In the genomic region with DNA sequence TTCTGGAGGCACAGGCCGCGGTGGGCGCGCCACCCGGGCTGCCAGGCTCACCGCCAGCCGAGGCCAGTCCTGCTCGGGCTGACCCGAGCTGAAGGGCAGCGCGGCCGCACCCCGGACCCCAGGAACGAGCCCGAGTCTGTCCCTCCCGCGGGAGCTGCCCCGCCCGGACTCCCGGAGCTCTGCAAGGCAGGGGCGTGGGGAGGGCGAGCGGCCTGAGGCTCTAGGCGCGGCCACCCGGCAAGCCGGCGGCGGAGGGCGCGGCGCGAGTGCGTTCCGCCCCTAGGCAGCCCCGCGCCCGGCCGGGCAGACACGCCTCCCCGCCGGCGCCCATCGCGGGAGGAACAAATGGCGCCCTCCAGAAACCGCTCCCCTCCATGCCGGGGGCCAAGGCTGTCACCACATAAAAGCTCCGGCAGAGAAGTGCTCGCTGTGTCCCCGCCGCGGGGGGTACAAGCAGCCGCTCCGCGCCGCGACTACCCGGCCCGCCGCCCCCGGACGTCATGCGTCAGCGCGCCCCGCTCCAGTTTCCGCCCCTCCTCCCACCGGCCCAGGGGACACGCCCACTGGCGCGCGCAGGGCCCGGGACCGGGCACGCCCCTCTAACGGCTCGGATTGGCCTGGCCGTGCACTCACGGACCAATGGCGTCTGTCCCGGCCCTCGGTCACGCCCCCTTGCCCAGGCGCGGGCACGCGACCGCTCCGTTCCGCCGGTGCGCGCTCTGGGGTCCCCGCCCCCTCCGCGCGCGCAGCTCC, we compare ENCODE assay signal across 8 cellular contexts. TPM values are rescaled to one million over a fixed set of nuclear protein-coding genes. Genes with fewer than 3 reads are reported as not detected.
A peak's percentile ranks its signal among the peaks of the same experiment; 100 is the strongest.
DNase-seq lines count a peak whose midpoint lies in the region; ATAC-seq and TF ChIP-seq lines count a peak whose summit lies in the region.

No MANE protein-coding gene starts in this region.

- no peaks in the 10 kb centered on the region for H3K9me3 Mint-ChIP-seq in activated T-cell treated with anti-CD3 and anti-CD28 coated beads, Interleukin-2, amount 50 U/mL, for 24 hours

- peak; percentile 98 for TF ChIP-seq POLR2A in erythroblast (IDR thresholded peaks at IDR 0.05; ENCODE audit: low read length)

- peak overlapping the region; percentile 94 for H3K27ac ChIP-seq in OCI-LY7 (ENCODE audit: low read depth, low read length, poor library complexity, severe bottlenecking)

- H3K36me3 Mint-ChIP-seq in activated T-cell treated with anti-CD3 and anti-CD28 coated beads, Interleukin-2, amount 50 U/mL, for 24 hours (ENCODE audit: low read depth): peaks cover 30% of the 10 kb centered on the region

- H3K79me2 ChIP-seq in OCI-LY7 (ENCODE audit: insufficient read depth, low read depth, low read length): peaks cover 44% of the 10 kb centered on the region

- peaks cover 45% of the 10 kb centered on the region for H3K4me1 ChIP-seq in OCI-LY7 (ENCODE audit: insufficient read depth, low read length, poor library complexity, severe bottlenecking)

- H3K27ac Mint-ChIP-seq in activated T-cell treated with anti-CD3 and anti-CD28 coated beads, Interleukin-2, amount 50 U/mL, for 24 hours: peak overlapping the region; percentile 85

- CTCF ChIA-PET in OCI-LY7 (lab: Charles Lee; ENCODE audit: unreplicated experiment): interaction anchor here (1.0 kb wide), 1 partner anchor 18 kb away, joined by 3 read pairs; no protein-coding TSS in a partner anchor

- H3K4me2 ChIP-seq in OCI-LY7 (ENCODE audit: low read length): peak overlapping the region; percentile 92

- POLR2A ChIA-PET in OCI-LY7 (lab: Charles Lee): interaction anchor here (0.6 to 2.9 kb wide), 12 partner anchors 14 to 336 kb away, joined by 3 to 15 read pairs (median 4); no protein-coding TSS in a partner anchor

- peak overlapping the region; percentile 81 for H3K4me3 ChIP-seq in OCI-LY7 (ENCODE audit: low read depth, low read length, poor library complexity, severe bottlenecking)

- peak; percentile 85 for DNase-seq in DMS153 (lab: John Stamatoyannopoulos, UW)
- DNase-seq in HuH-7.5 (ENCODE audit: low spot score): peak; percentile 95
- DNase-seq in OCI-LY7 (ENCODE audit: low spot score): peak; percentile 99
- DNase-seq in activated T-cell treated with anti-CD3 and anti-CD28 coated beads, Interleukin-2, amount 50 U/mL, for 24 hours: peak; percentile 100
- DNase-seq in erythroblast (lab: John Stamatoyannopoulos, UW): peak; percentile 99 to 100
- peak; percentile 99 for DNase-seq in mucosa of gallbladder (ENCODE audit: low spot score)
- DNase-seq in stimulated activated CD8-positive, alpha-beta memory T cell treated with anti-CD3 and anti-CD28 coated beads, Interleukin-4, amount 100 ng/mL, for 1 hour (ENCODE audit: low read depth in 2 of 2, low spot score in 1 of 2): peak; percentile 99 to 100

- ATAC-seq in GM21529 (IDR thresholded peaks at IDR 0.05; ENCODE audit: unreplicated experiment): peak; percentile 64

- peak overlapping the region; percentile 86 for H3K4me3 Mint-ChIP-seq in activated T-cell treated with anti-CD3 and anti-CD28 coated beads, Interleukin-2, amount 50 U/mL, for 24 hours

- no TSS peak for BruUV-seq in OCI-LY7 (replicated peaks; lab: Mats Ljungman, UMichigan)

- intact Hi-C loops in OCI-LY7 (cut with micrococcal nuclease; ENCODE audit: unreplicated experiment): loop anchor here (1.0 to 5.0 kb wide), 8 partner anchors 19 to 161 kb away; no protein-coding TSS in a partner anchor

- H4K20me1 ChIP-seq in OCI-LY7 (ENCODE audit: insufficient read depth, low read length): peaks cover 20% of the 10 kb centered on the region; the same call in 1 of the 2 replicates

- H3K36me3 ChIP-seq in OCI-LY7 (ENCODE audit: insufficient read depth, low read length): peaks cover 17% of the 10 kb centered on the region

- TF ChIP-seq CTCF in OCI-LY7 (conservative IDR thresholded peaks at IDR 0.05; ENCODE audit: low read length): no peak; the same call in 1 of the 2 replicates

- H3K9me2 ChIP-seq in OCI-LY7 (ENCODE audit: insufficient read depth, low read length): no peaks in the 10 kb centered on the region

- H3K4me1 Mint-ChIP-seq in activated T-cell treated with anti-CD3 and anti-CD28 coated beads, Interleukin-2, amount 50 U/mL, for 24 hours (ENCODE audit: low read depth): peaks cover 45% of the 10 kb centered on the region

- peaks cover 6% of the 10 kb centered on the region; the same call in 1 of the 2 replicates for H3K9me3 ChIP-seq in OCI-LY7 (ENCODE audit: low read length)

- peak overlapping the region; percentile 7; the same call in 1 of the 2 replicates for H2AFZ ChIP-seq in OCI-LY7 (ENCODE audit: low read length)

- H3K27me3 Mint-ChIP-seq in activated T-cell treated with anti-CD3 and anti-CD28 coated beads, Interleukin-2, amount 50 U/mL, for 24 hours: no peaks in the 10 kb centered on the region

RNA-seq across cellular contexts. Expression of gene KLF13, which starts 0.5 kb away (rescaled TPM):
- 62.0 and 64.6 TPM in 2 replicates for total RNA-seq in OCI-LY7 (2014; rRNA removed; shearing (Covaris generic))
- 62.6 and 63.2 TPM in 2 replicates for total RNA-seq in OCI-LY7 (2022)
- total RNA-seq in mucosa of gallbladder: 86.0 TPM

Comparison
In these comparisons a context has a peak if more than half of its experiments do, and no peak if none do; other contexts are left out.
1. Peak in every context shown above with its lines: DNase-seq, ATAC-seq, H3K4me3 ChIP-seq and H3K27ac ChIP-seq.